ENCODE assay signal across 8 cellular contexts in the genomic region with DNA sequence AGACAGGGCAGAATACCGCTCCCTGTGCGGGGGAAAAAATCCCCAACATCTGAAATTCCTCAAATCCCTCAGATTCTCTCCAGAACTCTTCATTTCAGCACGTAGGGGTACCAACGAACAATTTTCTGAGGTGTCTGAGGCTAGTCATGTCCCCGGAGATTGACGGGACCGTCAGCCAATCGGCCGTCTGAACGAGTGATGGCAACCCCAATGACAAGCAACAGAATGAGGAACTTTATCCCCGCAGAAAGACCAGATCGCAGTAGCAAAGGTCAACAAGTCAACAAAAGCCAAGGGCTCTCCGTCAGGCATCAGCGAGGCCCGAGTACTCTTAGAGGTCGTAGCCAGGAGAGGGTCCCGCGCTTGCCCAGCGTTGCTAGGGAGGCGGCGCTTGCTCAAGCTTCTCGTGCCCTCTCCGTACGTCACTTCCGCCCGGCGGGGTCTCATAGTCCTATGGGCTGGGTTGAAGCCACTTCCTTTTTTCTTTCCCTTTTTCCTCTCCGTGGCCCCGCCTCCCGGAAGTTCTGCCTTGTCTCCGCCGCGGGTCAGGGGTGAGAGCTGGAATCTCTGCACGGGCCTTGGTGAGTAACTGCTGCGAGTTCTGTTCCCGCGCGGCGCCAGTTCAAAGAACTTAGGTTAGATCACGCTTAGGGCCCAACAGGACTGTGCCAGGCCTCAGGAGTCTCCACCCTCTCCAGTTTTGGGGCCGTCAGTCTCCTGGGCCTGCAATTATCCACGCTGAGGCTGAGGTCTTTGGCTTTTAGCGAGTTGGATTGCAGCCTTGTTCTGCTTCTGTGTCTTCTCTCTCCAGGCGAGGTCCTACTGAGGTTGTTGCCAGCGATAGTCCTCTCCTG. TPM values are rescaled to one million over a fixed set of nuclear protein-coding genes. Genes with fewer than 3 reads are reported as not detected.
DNase-seq lines count a peak whose midpoint lies in the region; ATAC-seq lines count a peak whose summit lies in the region.

A gene with protein sequence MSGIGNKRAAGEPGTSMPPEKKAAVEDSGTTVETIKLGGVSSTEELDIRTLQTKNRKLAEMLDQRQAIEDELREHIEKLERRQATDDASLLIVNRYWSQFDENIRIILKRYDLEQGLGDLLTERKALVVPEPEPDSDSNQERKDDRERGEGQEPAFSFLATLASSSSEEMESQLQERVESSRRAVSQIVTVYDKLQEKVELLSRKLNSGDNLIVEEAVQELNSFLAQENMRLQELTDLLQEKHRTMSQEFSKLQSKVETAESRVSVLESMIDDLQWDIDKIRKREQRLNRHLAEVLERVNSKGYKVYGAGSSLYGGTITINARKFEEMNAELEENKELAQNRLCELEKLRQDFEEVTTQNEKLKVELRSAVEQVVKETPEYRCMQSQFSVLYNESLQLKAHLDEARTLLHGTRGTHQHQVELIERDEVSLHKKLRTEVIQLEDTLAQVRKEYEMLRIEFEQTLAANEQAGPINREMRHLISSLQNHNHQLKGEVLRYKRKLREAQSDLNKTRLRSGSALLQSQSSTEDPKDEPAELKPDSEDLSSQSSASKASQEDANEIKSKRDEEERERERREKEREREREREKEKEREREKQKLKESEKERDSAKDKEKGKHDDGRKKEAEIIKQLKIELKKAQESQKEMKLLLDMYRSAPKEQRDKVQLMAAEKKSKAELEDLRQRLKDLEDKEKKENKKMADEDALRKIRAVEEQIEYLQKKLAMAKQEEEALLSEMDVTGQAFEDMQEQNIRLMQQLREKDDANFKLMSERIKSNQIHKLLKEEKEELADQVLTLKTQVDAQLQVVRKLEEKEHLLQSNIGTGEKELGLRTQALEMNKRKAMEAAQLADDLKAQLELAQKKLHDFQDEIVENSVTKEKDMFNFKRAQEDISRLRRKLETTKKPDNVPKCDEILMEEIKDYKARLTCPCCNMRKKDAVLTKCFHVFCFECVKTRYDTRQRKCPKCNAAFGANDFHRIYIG (plus strand): TSS at position 520 of the 854 bp plus-strand sequence. CDS start 1,571 bp downstream, outside the sequence.

- H3K9me3 Mint-ChIP-seq in effector memory CD8-positive, alpha-beta T cell: no peaks in the 10 kb centered on the region

- DNase-seq in COLO668 (lab: John Stamatoyannopoulos, UW; ENCODE audit: unreplicated experiment): peak; percentile 99
- DNase-seq in HT1080 (ENCODE audit: low read depth): peak; percentile 98
- peak; percentile 98 for DNase-seq in NOMO-1 treated with DMSO at 0.1 percent for 48 hours (lab: John Stamatoyannopoulos, UW; ENCODE audit: unreplicated experiment)
- DNase-seq in activated CD8-positive, alpha-beta memory T cell treated with anti-CD3 and anti-CD28 coated beads for 4 hours (ENCODE audit: low read depth in 2 of 2): peak; percentile 98 to 100
- peak; percentile 98 to 100 (median 99) for DNase-seq in effector memory CD8-positive, alpha-beta T cell
- DNase-seq in medulla oblongata (ENCODE audit: extremely low spot score): peak; percentile 100
- DNase-seq in stimulated activated CD8-positive, alpha-beta memory T cell treated with anti-CD3 and anti-CD28 coated beads, Interleukin-12 subunit alpha, Interleukin-12 subunit beta, amount 100 ng/mL, for 1 hour (ENCODE audit: low read depth): peak; percentile 100

- peak within 1 kb of the TSS; percentile 99 for H3K27ac Mint-ChIP-seq in effector memory CD8-positive, alpha-beta T cell

- peak; percentile 97 for ATAC-seq in GM21360 (IDR thresholded peaks at IDR 0.05; ENCODE audit: unreplicated experiment)
- ATAC-seq in effector memory CD8-positive, alpha-beta T cell (replicated peaks): peak; percentile 93

- peaks cover 11 to 13% of the 10 kb centered on the region in 2 donors for H3K4me1 Mint-ChIP-seq in effector memory CD8-positive, alpha-beta T cell (ENCODE audit: low read depth in 2 of 2)

- H3K27me3 Mint-ChIP-seq in effector memory CD8-positive, alpha-beta T cell: peaks cover 0 to 10% of the 10 kb centered on the region in 2 donors

- H3K4me3 Mint-ChIP-seq in effector memory CD8-positive, alpha-beta T cell: peak within 1 kb of the TSS; percentile 89 to 90

- peaks cover 13% of the 10 kb centered on the region for H3K36me3 Mint-ChIP-seq in effector memory CD8-positive, alpha-beta T cell (ENCODE audit: insufficient read depth)

RNA-seq across cellular contexts. Expression of the gene that starts here (rescaled TPM):
- total RNA-seq in HT1080 (2014; rRNA removed; shearing (Covaris generic)): 29.5 and 30.9 TPM in 2 replicates
- 18.7 and 24.4 TPM in 2 replicates for polyA plus RNA-seq in HT1080 (2015; cell fraction: cytosol; rRNA removed)
- polyA plus RNA-seq in HT1080 (2015; cell fraction: nucleus; rRNA removed): 47.7 and 61.4 TPM in 2 replicates

Comparison
In these comparisons a context has a peak if more than half of its experiments do, and no peak if none do; other contexts are left out.
1. Peak in every context shown above with its lines: DNase-seq and ATAC-seq.